10 cellular contexts compared by ENCODE assay signal in the genomic region with DNA sequence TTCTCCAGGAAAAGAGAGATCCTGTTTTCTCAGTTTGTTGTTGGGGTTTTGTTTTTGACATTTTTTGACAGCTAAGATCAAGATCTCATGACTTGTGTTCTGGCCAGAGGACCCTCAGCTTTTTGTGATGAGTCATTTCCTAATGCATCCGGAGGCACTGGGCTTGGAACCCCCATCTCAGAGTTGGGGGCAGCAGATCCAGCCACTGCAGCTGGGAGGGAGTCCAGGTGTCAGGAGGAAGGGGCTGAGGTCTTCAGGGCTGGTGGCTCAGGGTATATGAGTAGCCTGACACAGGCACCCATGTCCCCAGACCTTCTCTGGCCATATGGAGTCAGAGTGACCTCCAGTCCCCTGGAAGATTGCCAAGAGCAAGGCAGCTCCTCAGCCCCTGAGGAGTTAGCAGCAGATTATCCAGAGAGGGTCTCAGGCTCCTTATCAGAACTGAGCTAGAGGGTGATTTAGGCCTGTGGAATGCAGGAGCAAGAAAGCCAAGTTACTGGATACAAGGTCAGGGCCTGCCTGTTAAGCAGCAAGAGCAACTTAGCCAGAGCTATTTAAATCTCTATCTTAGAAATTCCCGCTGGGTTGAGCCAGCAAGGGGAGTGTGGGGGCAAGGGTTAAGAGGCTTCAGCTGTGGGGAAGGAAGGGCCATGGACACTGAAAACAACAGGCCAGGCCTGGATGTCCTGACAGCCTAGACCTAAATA.
A peak's percentile ranks its signal among the peaks of the same experiment; 100 is the strongest.
DNase-seq lines count a peak whose midpoint lies in the region; ATAC-seq and TF ChIP-seq lines count a peak whose summit lies in the region.
"Had no signal": no experiment of that assay in that cellular context is flagged by ENCODE, and none has a peak within 500 bp of the region (broad histone marks: within the 10 kb centered on the region; RNA-seq: fewer than 3 reads in every experiment).

No MANE protein-coding gene starts in this region.

- H3K4me3 Mint-ChIP-seq in activated T-cell treated with anti-CD3 and anti-CD28 coated beads, Interleukin-2, amount 50 U/mL, for 4 hours, result no peak overlapping the region

- H3K36me3 Mint-ChIP-seq in activated T-cell treated with anti-CD3 and anti-CD28 coated beads, Interleukin-2, amount 50 U/mL, for 4 hours (ENCODE audit: insufficient read depth), result no peaks in the 10 kb centered on the region

- no peaks in the 10 kb centered on the region for H3K27me3 ChIP-seq in breast epithelium
- H3K27me3 ChIP-seq in stomach smooth muscle (ENCODE audit: control insufficient read depth in 1 of 2, insufficient read depth in 2 of 2, low read length in 2 of 2), result no peaks in the 10 kb centered on the region
- H3K27me3 ChIP-seq: neutrophil had no signal

- no peaks in the 10 kb centered on the region for H3K4me1 Mint-ChIP-seq in activated T-cell treated with anti-CD3 and anti-CD28 coated beads, Interleukin-2, amount 50 U/mL, for 4 hours (ENCODE audit: low read depth)

- H3K9me3 ChIP-seq in breast epithelium, result no peaks in the 10 kb centered on the region
- no peaks in the 10 kb centered on the region for H3K9me3 ChIP-seq in stomach smooth muscle (ENCODE audit: control insufficient read depth in 2 of 2, low read length in 2 of 2)
- H3K9me3 ChIP-seq: neutrophil had no signal

- ATAC-seq in activated T-cell treated with anti-CD3 and anti-CD28 coated beads, Interleukin-2, amount 50 U/mL, for 4 hours, result no peak
- ATAC-seq in GM19467 (IDR thresholded peaks at IDR 0.05; ENCODE audit: unreplicated experiment), result no peak

- no peaks in the 10 kb centered on the region for H3K36me3 ChIP-seq in breast epithelium
- H3K36me3 ChIP-seq in stomach smooth muscle (ENCODE audit: control insufficient read depth in 2 of 2, insufficient read depth in 2 of 2, low read length in 2 of 2), result no peaks in the 10 kb centered on the region
- H3K36me3 ChIP-seq: neutrophil had no signal

- H3K4me3 ChIP-seq in breast epithelium (no peak overlapping the region), stomach smooth muscle (ENCODE audit: low read length in 2 of 2) (peak overlapping the region in 1 of 2 donors; percentile 15)

- H3K4me1 ChIP-seq in breast epithelium, result peaks cover 0 to 3% of the 10 kb centered on the region in 2 donors
- peaks cover 17% of the 10 kb centered on the region for H3K4me1 ChIP-seq in stomach smooth muscle (ENCODE audit: control insufficient read depth, insufficient read depth, low read length)

- peak overlapping the region; percentile 57 to 64 for H3K27ac ChIP-seq in breast epithelium
- peak overlapping the region; percentile 37 for H3K27ac ChIP-seq in stomach smooth muscle (ENCODE audit: low read length)
- H3K27ac ChIP-seq: neutrophil, VCaP had no signal

- TF ChIP-seq CTCF in breast epithelium (IDR thresholded peaks at IDR 0.05), result no peak

- H3K9ac ChIP-seq in stomach smooth muscle (ENCODE audit: low read length in 2 of 2), result no peak overlapping the region

- DNase-seq in HS-5 (ENCODE audit: low read depth) (peak; percentile 62), breast epithelium (ENCODE audit: low spot score in 2 of 2) (no peak), iris pigment epithelial cell (ENCODE audit: low read depth) (peak; percentile 84), cortex of kidney (lab: John Stamatoyannopoulos, UW) (no peak)
- no peak for DNase-seq in activated T-cell treated with anti-CD3 and anti-CD28 coated beads, Interleukin-2, amount 50 U/mL, for 4 hours
- DNase-seq in activated naive CD4-positive, alpha-beta T cell treated with anti-CD3 and anti-CD28 coated beads, Interleukin-2, amount 50 U/mL, for 16 hours, result no peak

- TF ChIP-seq POLR2A in breast epithelium (IDR thresholded peaks at IDR 0.05), result no peak

- H3K9me3 Mint-ChIP-seq in activated T-cell treated with anti-CD3 and anti-CD28 coated beads, Interleukin-2, amount 50 U/mL, for 4 hours, result no peaks in the 10 kb centered on the region

- H3K27me3 Mint-ChIP-seq in activated T-cell treated with anti-CD3 and anti-CD28 coated beads, Interleukin-2, amount 50 U/mL, for 4 hours (ENCODE audit: low read depth), result no peaks in the 10 kb centered on the region

- intact Hi-C loops in breast epithelium (cut with DNase I; ENCODE audit: low total_unique reads), result loop anchor here (10.0 kb wide), 1 partner anchor 94 kb away; no protein-coding TSS in a partner anchor

Comparison
In these comparisons a context has a peak if more than half of its experiments do, and no peak if none do; other contexts are left out.
1. DNase-seq: peak in HS-5 (single experiment) and iris pigment epithelial cell (single experiment); none in breast epithelium (0 of 2), activated T-cell treated with anti-CD3 and anti-CD28 coated beads, Interleukin-2, amount 50 U/mL, for 4 hours (single experiment), cortex of kidney (single experiment) and activated naive CD4-positive, alpha-beta T cell treated with anti-CD3 and anti-CD28 coated beads, Interleukin-2, amount 50 U/mL, for 16 hours (single experiment).